12 cellular contexts compared by ENCODE assay signal in genomic region chr13:111129465-111130110, GRCh38. TPM values are rescaled to one million over a fixed set of nuclear protein-coding genes. Genes with fewer than 3 reads are reported as not detected.
DNase-seq lines count a peak whose midpoint lies in the region; ATAC-seq and TF ChIP-seq lines count a peak whose summit lies in the region.
"Had no signal": no experiment of that assay in that cellular context is flagged by ENCODE, and none has a peak within 500 bp of the region (broad histone marks: within the 10 kb centered on the region; RNA-seq: fewer than 3 reads in every experiment).

No MANE protein-coding gene starts in this region.

- no peaks in the 10 kb centered on the region for H3K36me3 Mint-ChIP-seq in activated B cell treated with CpG ODN at 0.5 μM for 24 hours (ENCODE audit: low read depth)
- H3K36me3 Mint-ChIP-seq in activated T-helper 1 cell treated with anti-CD3 and anti-CD28 coated beads, Interleukin-12 subunit alpha, Interleukin-12 subunit beta, Interleukin-2, Interleukin-4 antibody, amounts not matched to agents 30 ng/mL and 10 ng/mL and 1 ng/mL, durations not matched to agents 14 hours and 24 hours and 36 hours (ENCODE audit: low read depth), result no peaks in the 10 kb centered on the region

- DNase-seq in activated B cell treated with CpG ODN at 0.5 μM for 24 hours (no peak), GDM1 (lab: John Stamatoyannopoulos, UW) (no peak), mesenteric fat pad (ENCODE audit: low spot score) (no peak), HT-29 (ENCODE audit: low spot score) (no peak)
- DNase-seq in activated T-helper 1 cell treated with anti-CD3 and anti-CD28 coated beads, Interleukin-12 subunit alpha, Interleukin-12 subunit beta, Interleukin-2, Interleukin-4 antibody, amounts not matched to agents 30 ng/mL and 10 ng/mL and 1 ng/mL, durations not matched to agents 14 hours and 24 hours and 36 hours (ENCODE audit: low spot score), result no peak
- DNase-seq: activated CD4-positive, alpha-beta T cell treated with anti-CD3 and anti-CD28 coated beads for 36 hours; Caco-2; H7; PC-3 had no signal

- peak; percentile 100 for ATAC-seq in GM18870 (IDR thresholded peaks at IDR 0.05; ENCODE audit: unreplicated experiment)
- peak; percentile 99 for ATAC-seq in GM21723 (IDR thresholded peaks at IDR 0.05; ENCODE audit: unreplicated experiment)
- ATAC-seq in HG03196 (IDR thresholded peaks at IDR 0.05; ENCODE audit: unreplicated experiment), result peak; percentile 98
- ATAC-seq in activated B cell treated with CpG ODN at 0.5 μM for 24 hours (ENCODE audit: low read depth), result peak; percentile 96
- ATAC-seq: activated CD4-positive, alpha-beta T cell treated with anti-CD3 and anti-CD28 coated beads for 36 hours; PC-3 had no signal

- intact Hi-C loops in activated B cell treated with CpG ODN at 0.5 μM for 24 hours (cut with micrococcal nuclease), result loop anchor here (2.0 kb wide), 1 partner anchor 55 kb away; no protein-coding TSS in a partner anchor
- intact Hi-C loops in activated T-helper 1 cell treated with anti-CD3 and anti-CD28 coated beads, Interleukin-12 subunit alpha, Interleukin-12 subunit beta, Interleukin-2, Interleukin-4 antibody, amounts not matched to agents 30 ng/mL and 10 ng/mL and 1 ng/mL, durations not matched to agents 14 hours and 24 hours and 36 hours (cut with micrococcal nuclease), result no loop called here

- H3K9me3 Mint-ChIP-seq in activated B cell treated with CpG ODN at 0.5 μM for 24 hours, result no peaks in the 10 kb centered on the region
- no peaks in the 10 kb centered on the region for H3K9me3 Mint-ChIP-seq in activated T-helper 1 cell treated with anti-CD3 and anti-CD28 coated beads, Interleukin-12 subunit alpha, Interleukin-12 subunit beta, Interleukin-2, Interleukin-4 antibody, amounts not matched to agents 30 ng/mL and 10 ng/mL and 1 ng/mL, durations not matched to agents 14 hours and 24 hours and 36 hours

- H3K27ac Mint-ChIP-seq in activated B cell treated with CpG ODN at 0.5 μM for 24 hours, result peak overlapping the region; percentile 62
- no peak overlapping the region for H3K27ac Mint-ChIP-seq in activated T-helper 1 cell treated with anti-CD3 and anti-CD28 coated beads, Interleukin-12 subunit alpha, Interleukin-12 subunit beta, Interleukin-2, Interleukin-4 antibody, amounts not matched to agents 30 ng/mL and 10 ng/mL and 1 ng/mL, durations not matched to agents 14 hours and 24 hours and 36 hours
- H3K27ac Mint-ChIP-seq: activated CD4-positive, alpha-beta T cell treated with anti-CD3 and anti-CD28 coated beads for 36 hours had no signal

- H3K4me1 Mint-ChIP-seq in activated B cell treated with CpG ODN at 0.5 μM for 24 hours, result peaks cover 11% of the 10 kb centered on the region
- no peaks in the 10 kb centered on the region for H3K4me1 Mint-ChIP-seq in activated T-helper 1 cell treated with anti-CD3 and anti-CD28 coated beads, Interleukin-12 subunit alpha, Interleukin-12 subunit beta, Interleukin-2, Interleukin-4 antibody, amounts not matched to agents 30 ng/mL and 10 ng/mL and 1 ng/mL, durations not matched to agents 14 hours and 24 hours and 36 hours (ENCODE audit: low read depth)
- H3K4me1 Mint-ChIP-seq: activated CD4-positive, alpha-beta T cell treated with anti-CD3 and anti-CD28 coated beads for 36 hours had no signal

- H3K4me3 Mint-ChIP-seq in activated B cell treated with CpG ODN at 0.5 μM for 24 hours, result peak overlapping the region; percentile 63
- no peak overlapping the region for H3K4me3 Mint-ChIP-seq in activated T-helper 1 cell treated with anti-CD3 and anti-CD28 coated beads, Interleukin-12 subunit alpha, Interleukin-12 subunit beta, Interleukin-2, Interleukin-4 antibody, amounts not matched to agents 30 ng/mL and 10 ng/mL and 1 ng/mL, durations not matched to agents 14 hours and 24 hours and 36 hours
- H3K4me3 Mint-ChIP-seq: activated CD4-positive, alpha-beta T cell treated with anti-CD3 and anti-CD28 coated beads for 36 hours had no signal

- no peak for TF ChIP-seq CTCF in activated B cell treated with CpG ODN at 0.5 μM for 24 hours (IDR thresholded peaks at IDR 0.05)

- CTCF ChIA-PET in activated B cell treated with CpG ODN at 0.5 μM for 24 hours (lab: Charles Lee), result interaction anchor here (1.7 kb wide), 1 partner anchor 61 kb away, joined by 5 read pairs; no protein-coding TSS in a partner anchor

- POLR2A ChIA-PET in activated B cell treated with CpG ODN at 0.5 μM for 24 hours (lab: Charles Lee), result interaction anchor here (0.6 to 1.2 kb wide), 2 partner anchors 56 to 214 kb away, joined by 3 to 7 read pairs; partner anchors contain the start of gene ANKRD10

- H3K27me3 Mint-ChIP-seq in activated B cell treated with CpG ODN at 0.5 μM for 24 hours, result peaks cover 6% of the 10 kb centered on the region
- H3K27me3 Mint-ChIP-seq in activated T-helper 1 cell treated with anti-CD3 and anti-CD28 coated beads, Interleukin-12 subunit alpha, Interleukin-12 subunit beta, Interleukin-2, Interleukin-4 antibody, amounts not matched to agents 30 ng/mL and 10 ng/mL and 1 ng/mL, durations not matched to agents 14 hours and 24 hours and 36 hours (ENCODE audit: insufficient read depth), result peaks cover 31% of the 10 kb centered on the region
- H3K27me3 Mint-ChIP-seq: activated CD4-positive, alpha-beta T cell treated with anti-CD3 and anti-CD28 coated beads for 36 hours had no signal

RNA-seq across cellular contexts. Expression of gene ARHGEF7, which starts 14.5 kb away (rescaled TPM):
- total RNA-seq in activated B cell treated with CpG ODN at 0.5 μM for 24 hours (79.8 and 95.7 TPM in 2 replicates), mesenteric fat pad (95.6 TPM)
- total RNA-seq in HT-29 (2014; rRNA removed; shearing (Covaris generic)), result 24.7 and 41.5 TPM in 2 replicates
- total RNA-seq in activated T-helper 1 cell treated with anti-CD3 and anti-CD28 coated beads, Interleukin-12 subunit alpha, Interleukin-12 subunit beta, Interleukin-2, Interleukin-4 antibody, amounts not matched to agents 30 ng/mL and 10 ng/mL and 1 ng/mL, durations not matched to agents 14 hours and 24 hours and 36 hours, result 72.2 and 73.7 TPM in 2 replicates
